In genomic region chr7:77735457-77735856, GRCh38 we compare ENCODE assay signal across 17 cellular contexts. TPM values are rescaled to one million over a fixed set of nuclear protein-coding genes. Genes with fewer than 3 reads are reported as not detected.
A peak's percentile ranks its signal among the peaks of the same experiment; 100 is the strongest.
DNase-seq lines count a peak whose midpoint lies in the region; ATAC-seq and TF ChIP-seq lines count a peak whose summit lies in the region.
"Had no signal": no experiment of that assay in that cellular context is flagged by ENCODE, and none has a peak within 500 bp of the region (broad histone marks: within the 10 kb centered on the region; RNA-seq: fewer than 3 reads in every experiment).

No MANE protein-coding gene starts in this region.

- peaks cover 21 to 41% (median 29%) of the 10 kb centered on the region in 4 donors for H3K4me1 Mint-ChIP-seq in CD4-positive, alpha-beta memory T cell
- H3K4me1 Mint-ChIP-seq in naive thymus-derived CD8-positive, alpha-beta T cell, result peaks cover 12 to 45% (median 36%) of the 10 kb centered on the region in 4 donors

- H3K27me3 ChIP-seq in CD4-positive, alpha-beta memory T cell (ENCODE audit: insufficient read depth, low read length), result no peaks in the 10 kb centered on the region
- no peaks in the 10 kb centered on the region for H3K27me3 ChIP-seq in Karpas-422 (ENCODE audit: low read length)
- no peaks in the 10 kb centered on the region for H3K27me3 ChIP-seq in lower lobe of right lung (ENCODE audit: low read depth)
- H3K27me3 ChIP-seq: BLaER1 had no signal

- H3K4me2 ChIP-seq in Karpas-422 (ENCODE audit: low read depth, low read length, poor library complexity, severe bottlenecking), result no peak overlapping the region
- H3K4me2 ChIP-seq: BLaER1 had no signal

- POLR2A ChIA-PET in CD4-positive, alpha-beta memory T cell (lab: Charles Lee; ENCODE audit: partially characterized antibody), result no interaction called here
- POLR2A ChIA-PET in naive thymus-derived CD8-positive, alpha-beta T cell (lab: Charles Lee), result no interaction called here

- H4K20me1 ChIP-seq in Karpas-422 (ENCODE audit: insufficient read depth, low read depth, low read length), result no peaks in the 10 kb centered on the region

- DNase-seq in CD4-positive, alpha-beta memory T cell, result no peak
- DNase-seq in Karpas-422, result no peak
- DNase-seq in fibroblast of villous mesenchyme (ENCODE audit: low read depth), result peak; percentile 48
- DNase-seq in naive thymus-derived CD8-positive, alpha-beta T cell, result no peak
- DNase-seq in activated effector memory CD4-positive, alpha-beta T cell treated with anti-CD3 and anti-CD28 coated beads, Interleukin-2, amount 50 U/mL, for 16 hours, result no peak
- no peak for DNase-seq in lower lobe of right lung
- DNase-seq: Caco-2; DMS53; IMR-90; NCI-H146; NCI-H345; NCI-H526 treated with DMSO at 0.1 percent for 48 hours; NK-92 treated with Interleukin-12 subunit alpha and Interleukin-12 subunit beta, amount 100 ng/mL, for 24 hours had no signal

- peaks cover 19 to 31% of the 10 kb centered on the region in 2 donors for H3K36me3 Mint-ChIP-seq in CD4-positive, alpha-beta memory T cell
- peaks cover 3 to 40% (median 6%) of the 10 kb centered on the region in 3 donors for H3K36me3 Mint-ChIP-seq in naive thymus-derived CD8-positive, alpha-beta T cell

- peaks cover 34% of the 10 kb centered on the region for H3K4me1 ChIP-seq in CD4-positive, alpha-beta memory T cell (ENCODE audit: insufficient read depth, low read length)
- H3K4me1 ChIP-seq in Karpas-422 (ENCODE audit: low read length), result peaks cover 16% of the 10 kb centered on the region
- peaks cover 17% of the 10 kb centered on the region for H3K4me1 ChIP-seq in lower lobe of right lung
- H3K4me1 ChIP-seq: BLaER1 had no signal

- H3K4me3 ChIP-seq in CD4-positive, alpha-beta memory T cell (ENCODE audit: low read length in 2 of 2), result no peak overlapping the region
- no peak overlapping the region for H3K4me3 ChIP-seq in Karpas-422 (ENCODE audit: low read length)
- H3K4me3 ChIP-seq in fibroblast of villous mesenchyme (ENCODE audit: low read depth, low read length), result no peak overlapping the region
- no peak overlapping the region for H3K4me3 ChIP-seq in lower lobe of right lung
- H3K4me3 ChIP-seq: BLaER1, HAP-1 had no signal

- peak overlapping the region in 5 of 7 donors; percentile 7 to 76 (median 31) for H3K27ac Mint-ChIP-seq in CD4-positive, alpha-beta memory T cell
- peak overlapping the region in 6 of 10 donors; percentile 15 to 47 (median 28) for H3K27ac Mint-ChIP-seq in naive thymus-derived CD8-positive, alpha-beta T cell

- H3K36me3 ChIP-seq in CD4-positive, alpha-beta memory T cell (ENCODE audit: insufficient read depth, low read length), result no peaks in the 10 kb centered on the region
- H3K36me3 ChIP-seq in Karpas-422 (ENCODE audit: insufficient read depth, low read length) (peaks cover 7% of the 10 kb centered on the region; the same call in 1 of the 2 replicates), lower lobe of right lung (peaks cover 25% of the 10 kb centered on the region)

- TF ChIP-seq CTCF in fibroblast of villous mesenchyme (IDR thresholded peaks at IDR 0.05; ENCODE audit: insufficient read depth, low read depth, low read length) (no peak), lower lobe of right lung (IDR thresholded peaks at IDR 0.05) (no peak)

- no peaks in the 10 kb centered on the region for H3K9me2 ChIP-seq in Karpas-422 (replicated peaks; ENCODE audit: insufficient read depth, low read length)

- peak overlapping the region in 1 of 8 donors; percentile 9 for H3K4me3 Mint-ChIP-seq in CD4-positive, alpha-beta memory T cell
- no peak overlapping the region for H3K4me3 Mint-ChIP-seq in naive thymus-derived CD8-positive, alpha-beta T cell

- intact Hi-C loops in CD4-positive, alpha-beta memory T cell (cut with micrococcal nuclease), result no loop called here
- intact Hi-C loops in lower lobe of right lung (cut with DNase I), result no loop called here

- H3K79me2 ChIP-seq in Karpas-422 (ENCODE audit: low read length), result peaks cover 94% of the 10 kb centered on the region

- no peaks in the 10 kb centered on the region for H3K9me3 ChIP-seq in CD4-positive, alpha-beta memory T cell (ENCODE audit: control insufficient read depth in 1 of 2, low read length in 2 of 2)
- H3K9me3 ChIP-seq in Karpas-422 (ENCODE audit: low read length) (no peaks in the 10 kb centered on the region), lower lobe of right lung (no peaks in the 10 kb centered on the region)
- H3K9me3 ChIP-seq: BLaER1, Caco-2, HAP-1 had no signal

- H3K27ac ChIP-seq in CD4-positive, alpha-beta memory T cell (ENCODE audit: low read depth, low read length), result no peak overlapping the region
- H3K27ac ChIP-seq in Karpas-422 (ENCODE audit: low read length), result peak overlapping the region; percentile 1; the same call in 1 of the 2 replicates
- no peak overlapping the region for H3K27ac ChIP-seq in lower lobe of right lung
- H3K27ac ChIP-seq: BLaER1 had no signal

- ATAC-seq in naive thymus-derived CD8-positive, alpha-beta T cell, result no peak
- no peak for ATAC-seq in GM18858 (IDR thresholded peaks at IDR 0.05; ENCODE audit: unreplicated experiment)
- no peak for ATAC-seq in GM21576 (IDR thresholded peaks at IDR 0.05; ENCODE audit: unreplicated experiment)
- ATAC-seq in lower lobe of right lung, result no peak

- CTCF ChIA-PET in CD4-positive, alpha-beta memory T cell (lab: Charles Lee; ENCODE audit: partially characterized antibody), result no interaction called here

- H2AFZ ChIP-seq in Karpas-422 (ENCODE audit: low read length), result no peak overlapping the region

- no peak overlapping the region for H3K9ac ChIP-seq in Karpas-422 (ENCODE audit: low read length)
- H3K9ac ChIP-seq: BLaER1 had no signal

- H3K27me3 Mint-ChIP-seq in CD4-positive, alpha-beta memory T cell, result no peaks in the 10 kb centered on the region
- H3K27me3 Mint-ChIP-seq in naive thymus-derived CD8-positive, alpha-beta T cell, result no peaks in the 10 kb centered on the region

- no peaks in the 10 kb centered on the region for H3K9me3 Mint-ChIP-seq in CD4-positive, alpha-beta memory T cell
- H3K9me3 Mint-ChIP-seq in naive thymus-derived CD8-positive, alpha-beta T cell, result no peaks in the 10 kb centered on the region

RNA-seq across cellular contexts. Expression of gene RSBN1L, which starts 39.2 kb away (rescaled TPM):
- total RNA-seq in CD4-positive, alpha-beta memory T cell, result 10 to 100 TPM; 45.0 to 51.0 TPM
- 1 to 10 TPM; 6.3 to 7.6 TPM for polyA plus RNA-seq in CD4-positive, alpha-beta memory T cell
- total RNA-seq in Karpas-422 (2014; rRNA removed; shearing (Covaris generic); ENCODE audit: low replicate concordance), result 14.1 and 33.7 TPM in 2 replicates
- total RNA-seq in fibroblast of villous mesenchyme, result 20.6 and 25.0 TPM in 2 replicates
- total RNA-seq in naive thymus-derived CD8-positive, alpha-beta T cell, result 10 to 100 TPM; 44.2 to 47.9 TPM
- 1 to 10 TPM; 5.9 to 8.2 (median 6.2) TPM for polyA plus RNA-seq in naive thymus-derived CD8-positive, alpha-beta T cell
- 26.8 TPM for total RNA-seq in lower lobe of right lung
